1 cellular context compared by ENCODE assay signal in genomic region chr21:42649122-42650032, GRCh38.
TF ChIP-seq lines count a peak whose summit lies in the region.

No MANE protein-coding gene starts in this region.

TF ChIP-seq in HepG2, 621 proteins besides CTCF, POLR2A, EP300 and RAD21 (continued from another document):
- TF ChIP-seq FOXP4 (CRISPR knock-in tag; IDR thresholded peaks at IDR 0.05), result no peak
- TF ChIP-seq EHMT2 (IDR thresholded peaks at IDR 0.05; ENCODE audit: borderline replicate concordance, low read depth, low read length), result no peak
- TF ChIP-seq DRAP1 (CRISPR knock-in tag; IDR thresholded peaks at IDR 0.05), result no peak
- TF ChIP-seq HNF4G (IDR thresholded peaks at IDR 0.05; ENCODE audit: borderline replicate concordance, low read depth, low read length), result no peak
- no peak for TF ChIP-seq HNF4G (CRISPR knock-in tag; IDR thresholded peaks at IDR 0.05; ENCODE audit: borderline replicate concordance, low read depth)
- no peak for TF ChIP-seq ZNF777 (CRISPR knock-in tag; IDR thresholded peaks at IDR 0.05)
- no peak for TF ChIP-seq ZNF256 (CRISPR knock-in tag; conservative IDR thresholded peaks at IDR 0.05)
- TF ChIP-seq SP1 (IDR thresholded peaks at IDR 0.05), result no peak
- no peak for TF ChIP-seq SP1 (CRISPR knock-in tag; IDR thresholded peaks at IDR 0.05)
- no peak for TF ChIP-seq ZNF282 (IDR thresholded peaks at IDR 0.05; ENCODE audit: partially characterized antibody)
- TF ChIP-seq ZNF816 (CRISPR knock-in tag; IDR thresholded peaks at IDR 0.05; ENCODE audit: borderline replicate concordance), result no peak
- TF ChIP-seq ISX (CRISPR knock-in tag; conservative IDR thresholded peaks at IDR 0.05), result no peak
- TF ChIP-seq ZBTB25 (CRISPR knock-in tag; IDR thresholded peaks at IDR 0.05), result no peak
- no peak for TF ChIP-seq ZNF691 (CRISPR knock-in tag; IDR thresholded peaks at IDR 0.05; ENCODE audit: borderline replicate concordance, low read depth)
- TF ChIP-seq NCOA1 (CRISPR knock-in tag; IDR thresholded peaks at IDR 0.05), result no peak
- no peak for TF ChIP-seq ZNF589 (CRISPR knock-in tag; conservative IDR thresholded peaks at IDR 0.05)
